ENCODE assay signal across 17 cellular contexts in genomic region chr19:47260476-47260875, GRCh38. TPM values are rescaled to one million over a fixed set of nuclear protein-coding genes. Genes with fewer than 3 reads are reported as not detected.
DNase-seq lines count a peak whose midpoint lies in the region; TF ChIP-seq lines count a peak whose summit lies in the region.
"Had no signal": no experiment of that assay in that cellular context is flagged by ENCODE, and none has a peak within 500 bp of the region (broad histone marks: within the 10 kb centered on the region; RNA-seq: fewer than 3 reads in every experiment).

No MANE protein-coding gene starts in this region.

- peaks cover 15% of the 10 kb centered on the region for H3F3A ChIP-seq in MM.1S (ENCODE audit: insufficient read depth, low read length)

- H2AFZ ChIP-seq in MM.1S (ENCODE audit: low read length) (no peak overlapping the region), trophoblast cell (ENCODE audit: insufficient read depth, low read length, poor library complexity) (no peak overlapping the region)

- H3K4me2 ChIP-seq in MM.1S (ENCODE audit: low read depth, low read length) (no peak overlapping the region), trophoblast cell (ENCODE audit: low read length) (no peak overlapping the region)

- no peak overlapping the region for H3K4ac ChIP-seq in trophoblast cell (ENCODE audit: low read depth, low read length)

- no peak overlapping the region for H3K4me3 ChIP-seq in MM.1S (ENCODE audit: low read length)
- no peak overlapping the region for H3K4me3 ChIP-seq in endodermal cell (ENCODE audit: low read length)
- no peak overlapping the region for H3K4me3 ChIP-seq in spleen
- H3K4me3 ChIP-seq in trophoblast cell (ENCODE audit: low read depth, low read length): no peak overlapping the region

- H3K14ac ChIP-seq in trophoblast cell (ENCODE audit: low read length): no peak overlapping the region

- no peak overlapping the region for H3K9ac ChIP-seq in MM.1S (ENCODE audit: low read length)
- no peak overlapping the region for H3K9ac ChIP-seq in endodermal cell (ENCODE audit: extremely low read depth, low read length, poor library complexity, severe bottlenecking)
- no peak overlapping the region for H3K9ac ChIP-seq in trophoblast cell (ENCODE audit: low read length)

- DNase-seq in T-helper 1 cell (no peak), MM.1S (no peak), endodermal cell (no peak), spleen (peak; percentile 78), trophoblast cell (no peak), MV-4-11 (lab: John Stamatoyannopoulos, UW) (no peak), A172 (ENCODE audit: low spot score) (no peak)
- DNase-seq: C1 segment of cervical spinal cord; COR-L47; DMS153; NCI-H1436 treated with DMSO at 0.1 percent for 48 hours; NCI-H2081 treated with DMSO at 0.1 percent for 48 hours; NCI-H524 treated with DMSO at 0.1 percent for 48 hours; NK-92 treated with Interleukin-12 subunit alpha and Interleukin-12 subunit beta, amount 100 ng/mL, for 24 hours had no signal

- H3K27ac Mint-ChIP-seq in T-helper 1 cell treated with Interleukin-12 subunit alpha and Interleukin-12 subunit beta and Interleukin-4 antibody, amounts not matched to agents 30 μg/mL and 1 μg/mL, for 36 hours: no peak overlapping the region
- H3K27ac Mint-ChIP-seq in endodermal cell: peak overlapping the region; percentile 55

- 88 to 97% methylated on average over 4 to 17 of the region's 17 CpGs for WGBS in endodermal cell (ENCODE audit: insufficient coverage in 1 of 2, insufficient read length in 1 of 2), 2 experiments
- WGBS in spleen, 5 donors: 91 to 96% (median 94%) methylated on average over 17 of the region's 17 CpGs
- WGBS in trophoblast cell (ENCODE audit: extremely low coverage, insufficient coverage, insufficient read length): no CpG with 5 or more reads among the region's 17 CpGs

- H3K27me3 Mint-ChIP-seq in T-helper 1 cell treated with Interleukin-12 subunit alpha and Interleukin-12 subunit beta and Interleukin-4 antibody, amounts not matched to agents 30 μg/mL and 1 μg/mL, for 36 hours (ENCODE audit: low read depth): no peaks in the 10 kb centered on the region
- no peaks in the 10 kb centered on the region for H3K27me3 Mint-ChIP-seq in endodermal cell (ENCODE audit: insufficient read depth)
- H3K27me3 Mint-ChIP-seq: IgD-negative memory B cell had no signal

- H3K36me3 ChIP-seq in MM.1S (replicated peaks; ENCODE audit: insufficient read depth, low read length): no peaks in the 10 kb centered on the region
- peaks cover 58% of the 10 kb centered on the region for H3K36me3 ChIP-seq in endodermal cell (ENCODE audit: control insufficient read depth, insufficient read depth, low read length)
- H3K36me3 ChIP-seq in spleen: peaks cover 0 to 74% (median 63%) of the 10 kb centered on the region in 6 donors
- peaks cover 53 to 55% of the 10 kb centered on the region in 2 experiments for H3K36me3 ChIP-seq in trophoblast cell (ENCODE audit: control insufficient read depth in 1 of 2, insufficient read depth in 2 of 2, low read length in 2 of 2)

- no peaks in the 10 kb centered on the region for H3K9me3 Mint-ChIP-seq in T-helper 1 cell treated with Interleukin-12 subunit alpha and Interleukin-12 subunit beta and Interleukin-4 antibody, amounts not matched to agents 30 μg/mL and 1 μg/mL, for 36 hours
- no peaks in the 10 kb centered on the region for H3K9me3 Mint-ChIP-seq in endodermal cell
- H3K9me3 Mint-ChIP-seq: IgD-negative memory B cell had no signal

- no peaks in the 10 kb centered on the region for H4K20me1 ChIP-seq in MM.1S (ENCODE audit: insufficient read depth, low read length)

- H3K27me3 ChIP-seq in MM.1S (replicated peaks; ENCODE audit: insufficient read depth, low read length) (no peaks in the 10 kb centered on the region), endodermal cell (ENCODE audit: control insufficient read depth, insufficient read depth, low read length, poor library complexity, severe bottlenecking) (no peaks in the 10 kb centered on the region), spleen (replicated peaks in 1 of 7) (no peaks in the 10 kb centered on the region), trophoblast cell (ENCODE audit: insufficient read depth, low read length) (no peaks in the 10 kb centered on the region)

- no peak overlapping the region for H2BK120ac ChIP-seq in trophoblast cell (ENCODE audit: insufficient read depth, low read length, poor library complexity)

- no peaks in the 10 kb centered on the region for H3K9me2 ChIP-seq in MM.1S (replicated peaks; ENCODE audit: insufficient read depth, low read length)

- H3K79me1 ChIP-seq in trophoblast cell (ENCODE audit: low read length): peaks cover 16% of the 10 kb centered on the region

- intact Hi-C loops in spleen (cut with DNase I; ENCODE audit: low total_unique reads): no loop called here

- H4K8ac ChIP-seq in trophoblast cell (ENCODE audit: low read depth, low read length): no peak overlapping the region

- peaks cover 27% of the 10 kb centered on the region for H3K4me1 Mint-ChIP-seq in T-helper 1 cell treated with Interleukin-12 subunit alpha and Interleukin-12 subunit beta and Interleukin-4 antibody, amounts not matched to agents 30 μg/mL and 1 μg/mL, for 36 hours (ENCODE audit: low read depth)
- H3K4me1 Mint-ChIP-seq in endodermal cell: peaks cover 12% of the 10 kb centered on the region

- no peak overlapping the region for H3K18ac ChIP-seq in trophoblast cell (ENCODE audit: low read length)

- peaks cover 45% of the 10 kb centered on the region for H3K36me3 Mint-ChIP-seq in T-helper 1 cell treated with Interleukin-12 subunit alpha and Interleukin-12 subunit beta and Interleukin-4 antibody, amounts not matched to agents 30 μg/mL and 1 μg/mL, for 36 hours (ENCODE audit: low read depth)
- peaks cover 54% of the 10 kb centered on the region for H3K36me3 Mint-ChIP-seq in endodermal cell (ENCODE audit: low read depth)

- H4K12ac ChIP-seq in trophoblast cell (ENCODE audit: low read depth, low read length): no peak overlapping the region

- H3K79me2 ChIP-seq in MM.1S (ENCODE audit: low read length) (peaks cover 41% of the 10 kb centered on the region), trophoblast cell (ENCODE audit: control insufficient read depth, insufficient read depth, low read length, poor library complexity) (peaks cover 10% of the 10 kb centered on the region)

- TF ChIP-seq POLR2A in spleen (IDR thresholded peaks at IDR 0.05): no peak

- H3K27ac ChIP-seq in MM.1S (ENCODE audit: low read length) (peak overlapping the region; percentile 18; the same call in 1 of the 2 replicates), endodermal cell (ENCODE audit: low read depth, low read length) (no peak overlapping the region), spleen (no peak overlapping the region), trophoblast cell (ENCODE audit: low read depth, low read length) (no peak overlapping the region)
- H3K27ac ChIP-seq: 22Rv1 had no signal

- H3K9me3 ChIP-seq in MM.1S (replicated peaks; ENCODE audit: insufficient read depth, low read length) (no peaks in the 10 kb centered on the region), endodermal cell (ENCODE audit: control insufficient read depth, low read length) (no peaks in the 10 kb centered on the region), spleen (no peaks in the 10 kb centered on the region), trophoblast cell (ENCODE audit: insufficient read depth, low read depth, low read length) (no peaks in the 10 kb centered on the region)

- H3K4me1 ChIP-seq in MM.1S (ENCODE audit: low read length): peaks cover 23% of the 10 kb centered on the region
- peaks cover 7% of the 10 kb centered on the region for H3K4me1 ChIP-seq in endodermal cell (ENCODE audit: control insufficient read depth, insufficient read depth, low read length)
- peaks cover 14 to 70% (median 46%) of the 10 kb centered on the region in 6 donors for H3K4me1 ChIP-seq in spleen
- peaks cover 14 to 15% of the 10 kb centered on the region in 2 experiments for H3K4me1 ChIP-seq in trophoblast cell (ENCODE audit: control insufficient read depth in 1 of 2, insufficient read depth in 2 of 2, low read length in 2 of 2)

- H2BK5ac ChIP-seq in trophoblast cell (ENCODE audit: low read depth, low read length, poor library complexity): no peak overlapping the region

- no peak overlapping the region for H3K23ac ChIP-seq in trophoblast cell (ENCODE audit: low read length)

- H4K91ac ChIP-seq in trophoblast cell (ENCODE audit: low read depth, low read length): no peak overlapping the region

- no peak overlapping the region for H2AK5ac ChIP-seq in trophoblast cell (ENCODE audit: low read length)

- H2BK12ac ChIP-seq in trophoblast cell (ENCODE audit: low read length): no peak overlapping the region

- H3K4me3 Mint-ChIP-seq in T-helper 1 cell treated with Interleukin-12 subunit alpha and Interleukin-12 subunit beta and Interleukin-4 antibody, amounts not matched to agents 30 μg/mL and 1 μg/mL, for 36 hours: peak overlapping the region; percentile 23
- no peak overlapping the region for H3K4me3 Mint-ChIP-seq in endodermal cell

- TF ChIP-seq CTCF in MM.1S (IDR thresholded peaks at IDR 0.05; ENCODE audit: low read length) (no peak), endodermal cell (conservative IDR thresholded peaks at IDR 0.05) (no peak), spleen (IDR thresholded peaks at IDR 0.05 in 8 of 11, conservative IDR thresholded peaks at IDR 0.05 in 3 of 11) (no peak)

RNA-seq across cellular contexts. Expression of gene CCDC9, which starts 4.2 kb away (rescaled TPM):
- total RNA-seq in endodermal cell (10 to 100 TPM; 33.8 to 46.2 TPM), spleen (10 to 100 TPM; 13.0 to 43.0 (median 32.6) TPM)
- polyA plus RNA-seq in endodermal cell (2013, experiment 1 of 2): 25.5 TPM
- polyA plus RNA-seq in endodermal cell (2013, experiment 2 of 2): 23.5 TPM
- polyA plus RNA-seq in spleen: 10 to 100 TPM; 11.0 to 38.7 (median 15.9) TPM
- 57.9 and 62.1 TPM in 2 replicates for polyA plus RNA-seq in trophoblast cell (2013)
- 2.6 and 3.7 TPM in 2 replicates for total RNA-seq in A172 (2014; rRNA removed; shearing (Covaris generic))

RNA-seq across cellular contexts. Expression of gene INAFM1, which starts 14.2 kb away (rescaled TPM):
- total RNA-seq in endodermal cell (10 to 100 TPM in 1 of 2 donors, 1 to 10 TPM in 1; 8.7 to 11.5 TPM), spleen (10 to 100 TPM in 4 of 7 donors, 1 to 10 TPM in 3; 3.9 to 19.8 (median 13.8) TPM)
- 14.7 TPM for polyA plus RNA-seq in endodermal cell (2013, experiment 1 of 2)
- polyA plus RNA-seq in endodermal cell (2013, experiment 2 of 2): 15.5 TPM
- 10 to 100 TPM in 2 of 3 donors, 1 to 10 TPM in 1; 8.1 to 12.9 (median 11.3) TPM for polyA plus RNA-seq in spleen
- polyA plus RNA-seq in trophoblast cell (2013): 13.7 and 14.5 TPM in 2 replicates
- 0.19 and 0.41 TPM in 2 replicates for total RNA-seq in A172 (2014; rRNA removed; shearing (Covaris generic))

RNA-seq across cellular contexts. Expression of gene BBC3, which starts 29.5 kb away (rescaled TPM):
- total RNA-seq in endodermal cell (10 to 100 TPM in 1 of 2 donors, 1 to 10 TPM in 1; 8.8 to 13.4 TPM), spleen (10 to 100 TPM in 6 of 7 donors, 1 to 10 TPM in 1; 6.3 to 17.0 (median 11.3) TPM)
- 25.1 TPM for polyA plus RNA-seq in endodermal cell (2013, experiment 1 of 2)
- 23.6 TPM for polyA plus RNA-seq in endodermal cell (2013, experiment 2 of 2)
- polyA plus RNA-seq in spleen: 10 to 100 TPM in 1 of 3 donors, 1 to 10 TPM in 2; 7.1 to 12.6 (median 9.5) TPM
- polyA plus RNA-seq in trophoblast cell (2013): 11.7 and 11.8 TPM in 2 replicates
- total RNA-seq in A172 (2014; rRNA removed; shearing (Covaris generic)): 5.7 and 7.6 TPM in 2 replicates

RNA-seq across cellular contexts. Expression of gene C5AR1, which starts 49.2 kb away (rescaled TPM):
- total RNA-seq in endodermal cell (under 1 TPM in 1 of 2 donors, not detected in 1; 0.48 TPM), spleen (100 to 1,000 TPM in 1 of 7 donors, 10 to 100 TPM in 6; 33.1 to 124 (median 64.0) TPM)
- polyA plus RNA-seq in endodermal cell (2013, experiment 1 of 2): 1.2 TPM
- 0.37 TPM for polyA plus RNA-seq in endodermal cell (2013, experiment 2 of 2)
- polyA plus RNA-seq in spleen: 1 to 10 TPM; 4.0 to 9.4 (median 4.6) TPM
- polyA plus RNA-seq in trophoblast cell (2013): 0.19 and 0.35 TPM in 2 replicates
- not detected in 2 replicates for total RNA-seq in A172 (2014; rRNA removed; shearing (Covaris generic))
